Comparison of ENCODE assay signal across 17 cellular contexts in genomic region chr20:48634641-48635040, GRCh38.
DNase-seq lines count a peak whose midpoint lies in the region; ATAC-seq, FAIRE-seq and TF ChIP-seq lines count a peak whose summit lies in the region.
"Had no signal": no experiment of that assay in that cellular context is flagged by ENCODE, and none has a peak within 500 bp of the region (broad histone marks: within the 10 kb centered on the region; RNA-seq: fewer than 3 reads in every experiment).

No MANE protein-coding gene starts in this region.

- DNase-seq in HTR-8/SVneo (ENCODE audit: insufficient read length, low spot score) (no peak), SK-N-MC (ENCODE audit: low read depth, low spot score) (no peak), endothelial cell (ENCODE audit: low spot score) (no peak), KG1 (lab: John Stamatoyannopoulos, UW) (no peak), cerebellum (ENCODE audit: low spot score) (no peak), OCI-M2 (lab: John Stamatoyannopoulos, UW; ENCODE audit: unreplicated experiment) (no peak)
- no peak for DNase-seq in stimulated activated effector memory CD8-positive, alpha-beta T cell treated with anti-CD3 and anti-CD28 coated beads, Interleukin-12 subunit alpha, Interleukin-12 subunit beta, amount 100 ng/mL, for 72 hours (ENCODE audit: low spot score in 2 of 2)
- DNase-seq: COR-L47, H7, Kasumi-1, NCI-H1105 treated with DMSO at 0.1 percent for 48 hours, NCI-H187 treated with DMSO at 0.1 percent for 48 hours, NCI-H446, NCI-H774, Right ventricle myocardium superior had no signal

- peak overlapping the region; percentile 76 for H3K4me3 Mint-ChIP-seq in endothelial cell (ENCODE audit: unreplicated experiment)
- H3K4me3 Mint-ChIP-seq in stimulated activated effector memory CD8-positive, alpha-beta T cell treated with anti-CD3 and anti-CD28 coated beads, Interleukin-12 subunit alpha, Interleukin-12 subunit beta, amount 100 ng/mL, for 72 hours = no peak overlapping the region

- H3K27me3 Mint-ChIP-seq in endothelial cell (ENCODE audit: unreplicated experiment) = peaks cover 28% of the 10 kb centered on the region

- ATAC-seq in stimulated activated effector memory CD8-positive, alpha-beta T cell treated with anti-CD3 and anti-CD28 coated beads, Interleukin-12 subunit alpha, Interleukin-12 subunit beta, amount 100 ng/mL, for 72 hours = no peak
- ATAC-seq: HepG2, Panc1 had no signal

- H3K27ac Mint-ChIP-seq in endothelial cell (ENCODE audit: unreplicated experiment) = peak overlapping the region; percentile 53
- peak overlapping the region; percentile 93 for H3K27ac Mint-ChIP-seq in stimulated activated effector memory CD8-positive, alpha-beta T cell treated with anti-CD3 and anti-CD28 coated beads, Interleukin-12 subunit alpha, Interleukin-12 subunit beta, amount 100 ng/mL, for 72 hours

- peaks cover 77% of the 10 kb centered on the region for H3K36me3 ChIP-seq in SK-N-MC (ENCODE audit: insufficient read depth, low read length)

- TF ChIP-seq CTCF in endothelial cell (IDR thresholded peaks at IDR 0.05; ENCODE audit: unreplicated experiment) = no peak

- peaks cover 17% of the 10 kb centered on the region for H3K4me1 Mint-ChIP-seq in endothelial cell (ENCODE audit: unreplicated experiment)
- H3K4me1 Mint-ChIP-seq in stimulated activated effector memory CD8-positive, alpha-beta T cell treated with anti-CD3 and anti-CD28 coated beads, Interleukin-12 subunit alpha, Interleukin-12 subunit beta, amount 100 ng/mL, for 72 hours = peaks cover 46% of the 10 kb centered on the region

- 0 out of 2 replicates have a peak overlapping the region, but pooled peaks have one; percentile 19 for H3K27ac ChIP-seq in SK-N-MC

- no peaks in the 10 kb centered on the region for H3K9me3 Mint-ChIP-seq in endothelial cell (ENCODE audit: unreplicated experiment)
- no peaks in the 10 kb centered on the region for H3K9me3 Mint-ChIP-seq in stimulated activated effector memory CD8-positive, alpha-beta T cell treated with anti-CD3 and anti-CD28 coated beads, Interleukin-12 subunit alpha, Interleukin-12 subunit beta, amount 100 ng/mL, for 72 hours

- no peak overlapping the region for H3K9ac ChIP-seq in SK-N-MC (ENCODE audit: insufficient read length)

- peaks cover 52% of the 10 kb centered on the region for H3K36me3 Mint-ChIP-seq in endothelial cell (ENCODE audit: low read depth, unreplicated experiment)
- peaks cover 89% of the 10 kb centered on the region for H3K36me3 Mint-ChIP-seq in stimulated activated effector memory CD8-positive, alpha-beta T cell treated with anti-CD3 and anti-CD28 coated beads, Interleukin-12 subunit alpha, Interleukin-12 subunit beta, amount 100 ng/mL, for 72 hours

- H3K4me3 ChIP-seq in SK-N-MC = no peak overlapping the region

- no peaks in the 10 kb centered on the region for H3K9me3 ChIP-seq in SK-N-MC (ENCODE audit: low read depth, low read length)

- peak; percentile 90 for FAIRE-seq in HTR-8/SVneo (lab: Jason Lieb, UNC)
- FAIRE-seq: HepG2 had no signal
